15 cellular contexts compared by ENCODE assay signal in the genomic region with DNA sequence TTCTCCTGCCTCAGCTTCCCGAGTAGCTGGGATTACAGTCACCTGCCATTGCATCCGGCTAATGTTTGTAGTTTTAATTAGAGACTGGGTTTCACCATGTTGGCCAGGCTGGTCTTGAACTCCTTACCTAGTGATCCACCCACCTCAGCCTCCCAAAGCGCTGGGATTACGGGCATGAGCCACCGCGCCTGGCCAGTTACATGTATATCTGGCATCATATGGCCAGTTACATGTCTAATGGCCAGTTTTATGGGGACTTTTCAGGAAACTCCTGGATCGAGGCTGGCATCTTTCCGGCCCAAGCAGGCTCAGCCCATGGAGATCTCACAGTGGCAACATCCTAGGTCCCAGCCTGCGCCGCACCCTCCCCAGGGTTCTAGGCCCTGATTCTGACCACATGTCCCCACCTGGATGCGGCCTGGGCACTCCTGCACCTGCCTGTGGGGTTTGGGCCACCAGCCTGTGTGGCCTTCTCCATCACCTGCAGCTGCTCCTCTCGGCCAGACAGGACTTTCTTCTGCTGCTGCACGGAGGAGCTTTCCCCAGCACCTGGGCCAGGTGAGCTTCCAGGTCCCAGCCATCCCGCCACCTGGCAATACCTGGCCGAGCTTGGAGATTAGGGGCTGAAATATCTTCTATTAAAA. TPM values are rescaled to one million over a fixed set of nuclear protein-coding genes. Genes with fewer than 3 reads are reported as not detected.
DNase-seq lines count a peak whose midpoint lies in the region; ATAC-seq and TF ChIP-seq lines count a peak whose summit lies in the region.
"Had no signal": no experiment of that assay in that cellular context is flagged by ENCODE, and none has a peak within 500 bp of the region (broad histone marks: within the 10 kb centered on the region; RNA-seq: fewer than 3 reads in every experiment).

No MANE protein-coding gene starts in this region.

- TF ChIP-seq RAD21 in HCT116 (IDR thresholded peaks at IDR 0.05; ENCODE audit: low read depth), result no peak

- H3K9me3 Mint-ChIP-seq in activated CD4-positive, alpha-beta T cell treated with anti-CD3 and anti-CD28 coated beads for 36 hours (ENCODE audit: low read depth), result no peaks in the 10 kb centered on the region
- H3K9me3 Mint-ChIP-seq in activated naive CD8-positive, alpha-beta T cell treated with anti-CD3 and anti-CD28 coated beads for 36 hours, result no peaks in the 10 kb centered on the region
- H3K9me3 Mint-ChIP-seq in neural progenitor cell, result no peaks in the 10 kb centered on the region

- intact Hi-C loops in activated CD4-positive, alpha-beta T cell treated with anti-CD3 and anti-CD28 coated beads for 36 hours (cut with DNase I, micrococcal nuclease), result loop anchor here (1.0 to 2.0 kb wide), 9 partner anchors 21 to 228 kb away; partner anchors contain the start of genes ANTKMT (in 2 of the 2), CHTF18 (in 2 of the 2), RPUSD1 (in 2 of the 2) and CAPN15 (in 1 of the 2)
- intact Hi-C loops in HCT116 (cut with micrococcal nuclease), result no loop called here

- TF ChIP-seq CTCF in HCT116 (IDR thresholded peaks at IDR 0.05 in 2 of 3, conservative IDR thresholded peaks at IDR 0.05 in 1 of 3; ENCODE audit: borderline replicate concordance in 1 of 3, insufficient read depth in 1 of 3, low read depth in 2 of 3, low read length in 2 of 3) (no peak), neural progenitor cell (IDR thresholded peaks at IDR 0.05) (no peak)

- peak overlapping the region; percentile 62 for H3K4me3 Mint-ChIP-seq in activated CD4-positive, alpha-beta T cell treated with anti-CD3 and anti-CD28 coated beads for 36 hours
- H3K4me3 Mint-ChIP-seq in activated naive CD8-positive, alpha-beta T cell treated with anti-CD3 and anti-CD28 coated beads for 36 hours, result peak overlapping the region; percentile 78
- H3K4me3 Mint-ChIP-seq in neural progenitor cell, result peak overlapping the region; percentile 90

- no TSS peak for BruUV-seq in HCT116 (replicated peaks; lab: Mats Ljungman, UMichigan)

- DNase-seq in activated CD4-positive, alpha-beta T cell treated with anti-CD3 and anti-CD28 coated beads for 36 hours, result no peak
- no peak for DNase-seq in activated CD4-positive, alpha-beta T cell treated with anti-CD3 and anti-CD28 coated beads for 1 hour
- DNase-seq in HCT116 (ENCODE audit: low read depth, low spot score) (no peak), neural progenitor cell (ENCODE audit: low spot score) (no peak), H7 (no peak), NCI-H2081 treated with DMSO at 0.1 percent for 48 hours (lab: John Stamatoyannopoulos, UW) (no peak)
- DNase-seq in activated naive CD8-positive, alpha-beta T cell treated with anti-CD3 and anti-CD28 coated beads for 36 hours, result no peak
- DNase-seq: dorsolateral prefrontal cortex, NCI-H1694 treated with DMSO at 0.1 percent for 48 hours, NCI-H524, T1000 had no signal

- H3K4me1 Mint-ChIP-seq in activated CD4-positive, alpha-beta T cell treated with anti-CD3 and anti-CD28 coated beads for 36 hours, result peaks cover 13% of the 10 kb centered on the region
- peaks cover 5% of the 10 kb centered on the region for H3K4me1 Mint-ChIP-seq in activated naive CD8-positive, alpha-beta T cell treated with anti-CD3 and anti-CD28 coated beads for 36 hours
- peaks cover 10% of the 10 kb centered on the region for H3K4me1 Mint-ChIP-seq in neural progenitor cell

- POLR2A ChIA-PET in activated CD4-positive, alpha-beta T cell treated with anti-CD3 and anti-CD28 coated beads for 36 hours (lab: Charles Lee), result no interaction called here
- POLR2A ChIA-PET in HCT116 (lab: Charles Lee), result interaction anchor here (1.3 kb wide), 1 partner anchor 22 kb away, joined by 5 read pairs; no protein-coding TSS in a partner anchor

- H3K27ac Mint-ChIP-seq in activated CD4-positive, alpha-beta T cell treated with anti-CD3 and anti-CD28 coated beads for 36 hours, result no peak overlapping the region
- peak overlapping the region; percentile 20 for H3K27ac Mint-ChIP-seq in activated naive CD8-positive, alpha-beta T cell treated with anti-CD3 and anti-CD28 coated beads for 36 hours
- no peak overlapping the region for H3K27ac Mint-ChIP-seq in neural progenitor cell

- H3K4me2 ChIP-seq in HCT116 (ENCODE audit: low read length) (peak overlapping the region; percentile 35; the same call in 1 of the 2 replicates), neural progenitor cell (no peak overlapping the region)

- H3K9me3 ChIP-seq in HCT116 (ENCODE audit: control insufficient read depth in 1 of 2, insufficient read depth in 1 of 2, low read depth in 1 of 2, low read length in 2 of 2) (no peaks in the 10 kb centered on the region), neural progenitor cell (ENCODE audit: low read depth) (no peaks in the 10 kb centered on the region)
- H3K9me3 ChIP-seq: A549, ascending aorta, neutrophil had no signal

- H3K79me2 ChIP-seq in HCT116 (ENCODE audit: insufficient read depth, low read length), result peaks cover 12% of the 10 kb centered on the region; the same call in 1 of the 2 replicates
- H3K79me2 ChIP-seq in neural progenitor cell (ENCODE audit: low read depth), result peaks cover 8% of the 10 kb centered on the region

- ATAC-seq in activated CD4-positive, alpha-beta T cell treated with anti-CD3 and anti-CD28 coated beads for 36 hours, result no peak
- ATAC-seq in HCT116 (no peak), GM21367 (IDR thresholded peaks at IDR 0.05; ENCODE audit: unreplicated experiment) (no peak)

- RAD21 ChIA-PET in HCT116 (lab: Charles Lee; ENCODE audit: low non-redundant PET in 1 of 2, low total read pairs in 2 of 2, uncharacterized antibody in 2 of 2, unreplicated experiment in 2 of 2), result interaction anchor here in 1 of 2 experiments (1.3 kb wide), 1 partner anchor 19 kb away, joined by 3 read pairs; no protein-coding TSS in a partner anchor

- H3F3A ChIP-seq in neural progenitor cell (ENCODE audit: low read depth), result peaks cover 4% of the 10 kb centered on the region

- H3K36me3 Mint-ChIP-seq in activated CD4-positive, alpha-beta T cell treated with anti-CD3 and anti-CD28 coated beads for 36 hours (ENCODE audit: low read depth), result peaks cover 5% of the 10 kb centered on the region
- H3K36me3 Mint-ChIP-seq in activated naive CD8-positive, alpha-beta T cell treated with anti-CD3 and anti-CD28 coated beads for 36 hours, result peaks cover 2% of the 10 kb centered on the region
- H3K36me3 Mint-ChIP-seq in neural progenitor cell, result peaks cover 2% of the 10 kb centered on the region

- CTCF ChIA-PET in activated CD4-positive, alpha-beta T cell treated with anti-CD3 and anti-CD28 coated beads for 36 hours (lab: Charles Lee), result interaction anchor here (0.6 to 1.0 kb wide), 4 partner anchors 10 to 243 kb away, joined by 3 read pairs; no protein-coding TSS in a partner anchor
- CTCF ChIA-PET in HCT116 (lab: Charles Lee), result interaction anchor here (2.2 kb wide), 1 partner anchor 43 kb away, joined by 5 read pairs; no protein-coding TSS in a partner anchor

- peaks cover 8 to 28% of the 10 kb centered on the region in 2 experiments for H3K4me1 ChIP-seq in HCT116 (ENCODE audit: control insufficient read depth in 1 of 2, insufficient read depth in 2 of 2, low read length in 2 of 2)
- peaks cover 5% of the 10 kb centered on the region for H3K4me1 ChIP-seq in neural progenitor cell

- H3K27me3 ChIP-seq in HCT116 (ENCODE audit: insufficient read depth, low read length) (no peaks in the 10 kb centered on the region), neural progenitor cell (no peaks in the 10 kb centered on the region), H7 (ENCODE audit: control insufficient read depth, insufficient read depth, low read length) (no peaks in the 10 kb centered on the region)
- H3K27me3 ChIP-seq: ascending aorta, dorsolateral prefrontal cortex had no signal

- H3K9me2 ChIP-seq in HCT116 (ENCODE audit: insufficient read depth), result no peaks in the 10 kb centered on the region

- TF ChIP-seq POLR2A in HCT116 (IDR thresholded peaks at IDR 0.05; ENCODE audit: borderline replicate concordance, extremely low read depth, insufficient read depth, insufficient read length), result no peak

- H2AFZ ChIP-seq in HCT116 (ENCODE audit: low read depth, low read length, poor library complexity, severe bottlenecking) (no peak overlapping the region), neural progenitor cell (replicated peaks) (no peak overlapping the region)

- H3K27ac ChIP-seq in HCT116 (ENCODE audit: low read depth, low read length) (0 out of 2 replicates have a peak overlapping the region, but pooled peaks have one; percentile 4), neural progenitor cell (no peak overlapping the region)
- H3K27ac ChIP-seq: ascending aorta, neutrophil had no signal

- H4K20me1 ChIP-seq in HCT116 (ENCODE audit: insufficient read depth) (no peaks in the 10 kb centered on the region), neural progenitor cell (ENCODE audit: low read depth) (no peaks in the 10 kb centered on the region)

- H3K36me3 ChIP-seq in HCT116 (ENCODE audit: control insufficient read depth in 1 of 2, insufficient read depth in 2 of 2, low read length in 2 of 2) (peaks cover 0 to 4% of the 10 kb centered on the region in 2 experiments; a peak in 2 of 4 replicates), neural progenitor cell (no peaks in the 10 kb centered on the region), H7 (replicated peaks; ENCODE audit: control insufficient read depth, insufficient read depth, low read length) (no peaks in the 10 kb centered on the region; the same call in 1 of the 2 replicates)

- H3K4me3 ChIP-seq in HCT116 (replicated peaks in 1 of 2; ENCODE audit: low read depth in 1 of 2, low read length in 2 of 2) (no peak overlapping the region), neural progenitor cell (no peak overlapping the region), H7 (ENCODE audit: insufficient read depth, low read depth, low read length) (no peak overlapping the region)

- no peaks in the 10 kb centered on the region for H3K27me3 Mint-ChIP-seq in activated CD4-positive, alpha-beta T cell treated with anti-CD3 and anti-CD28 coated beads for 36 hours
- H3K27me3 Mint-ChIP-seq in activated naive CD8-positive, alpha-beta T cell treated with anti-CD3 and anti-CD28 coated beads for 36 hours, result no peaks in the 10 kb centered on the region
- H3K27me3 Mint-ChIP-seq in neural progenitor cell (ENCODE audit: insufficient read depth, low read depth), result peaks cover 3% of the 10 kb centered on the region

- peak overlapping the region; percentile 21; the same call in 1 of the 2 replicates for H3K9ac ChIP-seq in HCT116 (ENCODE audit: low read length)
- no peak overlapping the region for H3K9ac ChIP-seq in neural progenitor cell

RNA-seq across cellular contexts. Expression of gene CIAO3, which starts 1.3 kb away (rescaled TPM):
- 10 to 100 TPM; 28.3 to 31.9 TPM for total RNA-seq in activated CD4-positive, alpha-beta T cell treated with anti-CD3 and anti-CD28 coated beads for 36 hours
- 32.8 TPM for total RNA-seq in HCT116 (2021; ENCODE audit: unreplicated experiment)
- polyA plus RNA-seq in HCT116 (2012), result 17.5 and 18.0 TPM in 2 replicates
- 10 to 100 TPM; 18.3 to 19.8 TPM for total RNA-seq in activated naive CD8-positive, alpha-beta T cell treated with anti-CD3 and anti-CD28 coated beads for 36 hours
- total RNA-seq in neural progenitor cell (ENCODE audit: low replicate concordance), result 20.5 and 38.2 TPM in 2 replicates
- 42.6 and 46.1 TPM in 2 replicates for total RNA-seq in H7 (2014; rRNA removed; shearing (Covaris generic))

RNA-seq across cellular contexts. Expression of gene HAGHL, which starts 15.2 kb away (rescaled TPM):
- total RNA-seq in activated CD4-positive, alpha-beta T cell treated with anti-CD3 and anti-CD28 coated beads for 36 hours, result 10 to 100 TPM; 10.0 to 11.7 TPM
- total RNA-seq in HCT116 (2021; ENCODE audit: unreplicated experiment) (74.8 TPM), neural progenitor cell (ENCODE audit: low replicate concordance) (1.0 and 5.4 TPM in 2 replicates)
- 56.8 and 61.7 TPM in 2 replicates for polyA plus RNA-seq in HCT116 (2012)
- 10 to 100 TPM; 22.9 to 24.4 TPM for total RNA-seq in activated naive CD8-positive, alpha-beta T cell treated with anti-CD3 and anti-CD28 coated beads for 36 hours
- total RNA-seq in H7 (2014; rRNA removed; shearing (Covaris generic)), result 26.6 and 33.1 TPM in 2 replicates

RNA-seq across cellular contexts. Expression of gene CCDC78, which starts 15.9 kb away (rescaled TPM):
- 1 to 10 TPM; 1.8 to 2.4 TPM for total RNA-seq in activated CD4-positive, alpha-beta T cell treated with anti-CD3 and anti-CD28 coated beads for 36 hours
- total RNA-seq in HCT116 (2021; ENCODE audit: unreplicated experiment) (22.9 TPM), neural progenitor cell (ENCODE audit: low replicate concordance) (0.67 and 3.7 TPM in 2 replicates)
- 6.8 and 7.7 TPM in 2 replicates for polyA plus RNA-seq in HCT116 (2012)
- total RNA-seq in activated naive CD8-positive, alpha-beta T cell treated with anti-CD3 and anti-CD28 coated beads for 36 hours, result 1 to 10 TPM; 6.5 to 8.1 TPM
- total RNA-seq in H7 (2014; rRNA removed; shearing (Covaris generic)), result 11.3 and 21.0 TPM in 2 replicates

RNA-seq across cellular contexts. Expression of gene MSLN, which starts 18.4 kb away (rescaled TPM):
- total RNA-seq in activated CD4-positive, alpha-beta T cell treated with anti-CD3 and anti-CD28 coated beads for 36 hours, result not detected
- total RNA-seq in HCT116 (2021; ENCODE audit: unreplicated experiment), result 40.9 TPM
- 76.1 and 104 TPM in 2 replicates for polyA plus RNA-seq in HCT116 (2012)
- total RNA-seq in activated naive CD8-positive, alpha-beta T cell treated with anti-CD3 and anti-CD28 coated beads for 36 hours, result not detected
- total RNA-seq in neural progenitor cell (ENCODE audit: low replicate concordance), result 0.82 and 1.2 TPM in 2 replicates
- total RNA-seq in H7 (2014; rRNA removed; shearing (Covaris generic)), result 0.15 TPM in 1 of 2 replicates, not detected in the other

RNA-seq across cellular contexts. Expression of gene ANTKMT, which starts 21.2 kb away (rescaled TPM):
- 10 to 100 TPM; 13.3 to 27.0 TPM for total RNA-seq in activated CD4-positive, alpha-beta T cell treated with anti-CD3 and anti-CD28 coated beads for 36 hours
- total RNA-seq in HCT116 (2021; ENCODE audit: unreplicated experiment), result 65.4 TPM
- 27.5 and 33.3 TPM in 2 replicates for polyA plus RNA-seq in HCT116 (2012)
- 10 to 100 TPM; 37.3 to 40.1 TPM for total RNA-seq in activated naive CD8-positive, alpha-beta T cell treated with anti-CD3 and anti-CD28 coated beads for 36 hours
- 7.5 and 20.9 TPM in 2 replicates for total RNA-seq in neural progenitor cell (ENCODE audit: low replicate concordance)
- total RNA-seq in H7 (2014; rRNA removed; shearing (Covaris generic)), result 22.6 and 29.8 TPM in 2 replicates
